Comparison of ENCODE assay signal across 30 cellular contexts in genomic region chr3:38840987-38841386, GRCh38. TPM values are rescaled to one million over a fixed set of nuclear protein-coding genes. Genes with fewer than 3 reads are reported as not detected.
A peak's percentile ranks its signal among the peaks of the same experiment; 100 is the strongest.
DNase-seq lines count a peak whose midpoint lies in the region; ATAC-seq, FAIRE-seq and TF ChIP-seq lines count a peak whose summit lies in the region.
"Had no signal": no experiment of that assay in that cellular context is flagged by ENCODE, and none has a peak within 500 bp of the region (broad histone marks: within the 10 kb centered on the region; RNA-seq: fewer than 3 reads in every experiment).

No MANE protein-coding gene starts in this region.

- H3K9me3 ChIP-seq in left ventricle myocardium inferior (replicated peaks) (no peaks in the 10 kb centered on the region), right atrium auricular region (no peaks in the 10 kb centered on the region), K562 (replicated peaks; ENCODE audit: control insufficient read depth, insufficient read depth, low read depth, low read length) (no peaks in the 10 kb centered on the region)
- H3K9me3 ChIP-seq: Peyer's patch, prostate gland, sigmoid colon, SJCRH30, testis had no signal

- H2AFZ ChIP-seq in K562 (ENCODE audit: low read depth, low read length), result no peak overlapping the region

- H3K36me3 ChIP-seq in left ventricle myocardium inferior (no peaks in the 10 kb centered on the region), right atrium auricular region (no peaks in the 10 kb centered on the region), K562 (ENCODE audit: control insufficient read depth, insufficient read depth, low read length) (no peaks in the 10 kb centered on the region)
- H3K36me3 ChIP-seq: Peyer's patch, prostate gland, sigmoid colon, SJCRH30 had no signal

- peak; percentile 72 to 73 for TF ChIP-seq RAD21 in K562 (CRISPR knock-in tag; conservative IDR thresholded peaks at IDR 0.05 in 1 of 2, IDR thresholded peaks at IDR 0.05 in 1 of 2)

- no peak overlapping the region for H3K4me2 ChIP-seq in K562 (ENCODE audit: insufficient read depth, low read length)

- BruUV-seq in K562 (replicated peaks; lab: Mats Ljungman, UMichigan), result no TSS peak

- no peak overlapping the region for H3K27ac ChIP-seq in left ventricle myocardium inferior (replicated peaks)
- H3K27ac ChIP-seq in right atrium auricular region, result no peak overlapping the region
- H3K27ac ChIP-seq in K562 (ENCODE audit: extremely low read depth, low read depth, low read length), result no peak overlapping the region
- H3K27ac ChIP-seq: Peyer's patch, prostate gland, sigmoid colon, SJCRH30, testis had no signal

- H3K27me3 ChIP-seq in left ventricle myocardium inferior (ENCODE audit: low read depth) (peaks cover 11% of the 10 kb centered on the region), right atrium auricular region (no peaks in the 10 kb centered on the region), K562 (ENCODE audit: control insufficient read depth in 2 of 2, insufficient read depth in 2 of 2, low read length in 2 of 2) (peaks cover 0 to 8% of the 10 kb centered on the region in 2 experiments; a peak in 3 of 5 replicates)
- H3K27me3 ChIP-seq: Peyer's patch, sigmoid colon, SJCRH30, testis had no signal

- WGBS in K562 (ENCODE audit: insufficient coverage, low coverage, missing lambda C conversion rate), result 0% methylated on average over 2 of the region's 2 CpGs

- TF ChIP-seq CTCF in left ventricle myocardium inferior (IDR thresholded peaks at IDR 0.05; ENCODE audit: borderline replicate concordance), result peak; percentile 31
- TF ChIP-seq CTCF in right atrium auricular region (IDR thresholded peaks at IDR 0.05), result peak in 1 of 2 donors; percentile 36
- peak; percentile 42 to 64 (median 47); a peak in 5 of 6 replicates for TF ChIP-seq CTCF in K562 (IDR thresholded peaks at IDR 0.05 in 2 of 3, conservative IDR thresholded peaks at IDR 0.05 in 1 of 3; ENCODE audit: insufficient read depth in 2 of 3, low read depth in 1 of 3, low read length in 3 of 3)

- H3K4me3 ChIP-seq in left ventricle myocardium inferior (no peak overlapping the region), right atrium auricular region (no peak overlapping the region), K562 (no peak overlapping the region)
- H3K4me3 ChIP-seq: Peyer's patch, prostate gland, sigmoid colon, SJCRH30, testis had no signal

- no peak overlapping the region for H3K9ac ChIP-seq in K562 (ENCODE audit: insufficient read depth in 1 of 2, low read depth in 2 of 2, low read length in 2 of 2)

- H3K4me1 ChIP-seq in left ventricle myocardium inferior (peaks cover under 1% of the 10 kb centered on the region), right atrium auricular region (no peaks in the 10 kb centered on the region), K562 (replicated peaks in 1 of 2; ENCODE audit: control insufficient read depth in 2 of 2, insufficient read depth in 2 of 2, low read length in 2 of 2) (no peaks in the 10 kb centered on the region)
- H3K4me1 ChIP-seq: Peyer's patch, prostate gland, sigmoid colon, testis had no signal

- no peak for TF ChIP-seq EP300 in K562 (IDR thresholded peaks at IDR 0.05; ENCODE audit: low read length)

- no peak for TF ChIP-seq POLR2A in K562 (conservative IDR thresholded peaks at IDR 0.05)

- in situ Hi-C loops in K562 (cut with MboI), result loop anchor here (5.0 kb wide), 1 partner anchor 194 kb away; the partner anchor contains the start of gene SCN5A

- intact Hi-C loops in left ventricle myocardium inferior (cut with micrococcal nuclease) (loop anchor here (10.0 kb wide), 1 partner anchor 316 kb away; no protein-coding TSS in a partner anchor), K562 (cut with micrococcal nuclease) (loop anchor here (5.0 to 10.0 kb wide), 4 partner anchors 184 to 346 kb away; partner anchors contain the start of gene EXOG)

- ATAC-seq in K562, result peak; percentile 75; the same call in 2 of the 3 replicates
- no peak for ATAC-seq in HG03097 (IDR thresholded peaks at IDR 0.05; ENCODE audit: low FRiP score, unreplicated experiment)
- ATAC-seq: left lobe of liver had no signal

- H3K9me1 ChIP-seq in K562 (ENCODE audit: control insufficient read depth, insufficient read depth, low read length), result no peaks in the 10 kb centered on the region

- CTCF ChIA-PET in K562 (lab: Yijun Ruan, JAX; ENCODE audit: low intra/inter-chr PET ratio), result interaction anchor here (0.8 kb wide), 1 partner anchor 194 kb away, joined by 3 read pairs; no protein-coding TSS in a partner anchor

- FAIRE-seq in K562 (lab: Jason Lieb, UNC), result peak; percentile 54
- FAIRE-seq: GM18507 had no signal

- H3K79me2 ChIP-seq in K562 (ENCODE audit: control insufficient read depth, insufficient read depth, low read length), result no peaks in the 10 kb centered on the region

- H4K20me1 ChIP-seq in K562 (replicated peaks; ENCODE audit: control insufficient read depth, insufficient read depth, low read length), result no peaks in the 10 kb centered on the region

- DNase-seq in left ventricle myocardium inferior, result no peak
- no peak for DNase-seq in right atrium auricular region (ENCODE audit: low spot score)
- DNase-seq in K562 (ENCODE audit: extremely low read depth in 1 of 4, low spot score in 3 of 4), result peak in 2 of 4 experiments; percentile 34 to 35
- peak; percentile 11 for DNase-seq in fibroblast of peridontal ligament (ENCODE audit: extremely low read depth)
- DNase-seq in stimulated activated CD4-positive, alpha-beta T cell treated with anti-CD3 and anti-CD28 coated beads, Interleukin-4, amount 100 ng/mL, for 4 hours, result no peak
- no peak for DNase-seq in NCI-H2227 (lab: John Stamatoyannopoulos, UW; ENCODE audit: unreplicated experiment)
- DNase-seq in UCSD-AML1 (lab: John Stamatoyannopoulos, UW; ENCODE audit: unreplicated experiment), result no peak
- DNase-seq: 8988T; activated CD4-positive, alpha-beta T cell treated with anti-CD3 and anti-CD28 coated beads for 4 hours; activated gamma-delta T cell treated with Interleukin-2 at 50 U/mL for 16 hours; activated T-cell treated with anti-CD3 and anti-CD28 coated beads, Interleukin-2, amount 50 U/mL, for 1 hour; CD4-positive, CD25-positive, alpha-beta regulatory T cell; DND-41; hippocampal formation; mesendoderm; NCI-H1092; NCI-H1694 treated with DMSO at 0.1 percent for 48 hours; NCI-H2171; Peyer's patch; sigmoid colon; SJCRH30; stimulated activated naive CD4-positive, alpha-beta T cell treated with Interleukin-2 at 50 U/mL for 16 hours; testis had no signal

- POLR2A ChIA-PET in K562 (lab: Yijun Ruan, JAX), result no interaction called here

TF ChIP-seq in K562, 482 proteins besides CTCF, POLR2A, EP300 and RAD21 (continues in another document):
- TF ChIP-seq, protein P1, sequence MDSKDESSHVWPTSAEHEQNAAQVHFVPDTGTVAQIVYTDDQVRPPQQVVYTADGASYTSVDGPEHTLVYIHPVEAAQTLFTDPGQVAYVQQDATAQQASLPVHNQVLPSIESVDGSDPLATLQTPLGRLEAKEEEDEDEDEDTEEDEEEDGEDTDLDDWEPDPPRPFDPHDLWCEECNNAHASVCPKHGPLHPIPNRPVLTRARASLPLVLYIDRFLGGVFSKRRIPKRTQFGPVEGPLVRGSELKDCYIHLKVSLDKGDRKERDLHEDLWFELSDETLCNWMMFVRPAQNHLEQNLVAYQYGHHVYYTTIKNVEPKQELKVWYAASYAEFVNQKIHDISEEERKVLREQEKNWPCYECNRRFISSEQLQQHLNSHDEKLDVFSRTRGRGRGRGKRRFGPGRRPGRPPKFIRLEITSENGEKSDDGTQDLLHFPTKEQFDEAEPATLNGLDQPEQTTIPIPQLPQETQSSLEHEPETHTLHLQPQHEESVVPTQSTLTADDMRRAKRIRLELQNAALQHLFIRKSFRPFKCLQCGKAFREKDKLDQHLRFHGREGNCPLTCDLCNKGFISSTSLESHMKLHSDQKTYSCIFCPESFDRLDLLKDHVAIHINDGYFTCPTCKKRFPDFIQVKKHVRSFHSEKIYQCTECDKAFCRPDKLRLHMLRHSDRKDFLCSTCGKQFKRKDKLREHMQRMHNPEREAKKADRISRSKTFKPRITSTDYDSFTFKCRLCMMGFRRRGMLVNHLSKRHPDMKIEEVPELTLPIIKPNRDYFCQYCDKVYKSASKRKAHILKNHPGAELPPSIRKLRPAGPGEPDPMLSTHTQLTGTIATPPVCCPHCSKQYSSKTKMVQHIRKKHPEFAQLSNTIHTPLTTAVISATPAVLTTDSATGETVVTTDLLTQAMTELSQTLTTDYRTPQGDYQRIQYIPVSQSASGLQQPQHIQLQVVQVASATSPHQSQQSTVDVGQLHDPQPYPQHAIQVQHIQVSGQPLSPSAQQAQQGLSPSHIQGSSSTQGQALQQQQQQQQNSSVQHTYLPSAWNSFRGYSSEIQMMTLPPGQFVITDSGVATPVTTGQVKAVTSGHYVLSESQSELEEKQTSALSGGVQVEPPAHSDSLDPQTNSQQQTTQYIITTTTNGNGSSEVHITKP (IDR thresholded peaks at IDR 0.05; ENCODE audit: partially characterized antibody), result peak; percentile 52
- TF ChIP-seq SMC3 (conservative IDR thresholded peaks at IDR 0.05; ENCODE audit: insufficient read depth, low read depth, low read length) (0 out of 2 replicates have a peak, but pooled peaks have one; percentile 4), RBBP5 (IDR thresholded peaks at IDR 0.05; ENCODE audit: borderline replicate concordance, insufficient read depth, low read length, poor library complexity, severe bottlenecking) (no peak), GABPB1 (CRISPR knock-in tag; IDR thresholded peaks at IDR 0.05) (no peak), SIX5 (IDR thresholded peaks at IDR 0.05; ENCODE audit: borderline replicate concordance in 1 of 2, insufficient read depth in 1 of 2, low read depth in 1 of 2, low read length in 2 of 2) (no peak)

RNA-seq across cellular contexts. Expression of gene SCN10A, which starts 25.0 kb away (rescaled TPM):
- total RNA-seq in left ventricle myocardium inferior (0.19 TPM), right atrium auricular region (under 1 TPM in 1 of 2 donors, not detected in 1; 0.90 TPM), K562 (2014; rRNA removed) (not detected in 2 replicates), K562 (2014; rRNA removed; fragmentation: Illumina TruSeq; extraction: Trizol) (not detected in 2 replicates), K562 (2015; rRNA removed; fragmentation: Illumina TruSeq; extraction: Trizol) (not detected in 2 replicates), K562 (2021) (not detected in 2 replicates)
- total RNA-seq in K562 (2011; cell fraction: chromatin; rRNA removed; ENCODE audit: low replicate concordance), result not detected in 2 replicates
- total RNA-seq in K562 (2011; cell fraction: nucleolus; rRNA removed), result not detected in 2 replicates
- not detected in 2 replicates for total RNA-seq in K562 (2011; cell fraction: nucleoplasm; rRNA removed)
- polyA plus RNA-seq in K562 (2011; rRNA removed) (not detected in 2 replicates), K562 (2014; fragmentation: Illumina TruSeq; extraction: Trizol) (not detected in 2 replicates), K562 (2014; fragmentation: Nextera tagmentation; extraction: Ambion mirVana) (not detected), K562 (2014; rRNA removed) (not detected in 2 replicates)
- polyA plus RNA-seq in K562 (2011; cell fraction: cytosol; rRNA removed), result not detected in 2 replicates
- polyA plus RNA-seq in K562 (2011; cell fraction: nucleus; rRNA removed), result not detected in 2 replicates
- not detected in 2 replicates for polyA plus RNA-seq in K562 (2012)
- not detected in 2 replicates for polyA minus RNA-seq in K562 (2011; rRNA and poly(A)+ RNA removed)
- not detected in 2 replicates for polyA minus RNA-seq in K562 (2011; cell fraction: cytosol; rRNA and poly(A)+ RNA removed)
- polyA minus RNA-seq in K562 (2011; cell fraction: nucleus; rRNA and poly(A)+ RNA removed), result not detected in 2 replicates
- total RNA-seq: activated CD8-positive, alpha-beta memory T cell treated with anti-CD3 and anti-CD28 coated beads for 36 hours; CD4-positive, CD25-positive, alpha-beta regulatory T cell; epithelial cell of proximal tubule; left lobe of liver; Peyer's patch; prostate gland; sigmoid colon; SJCRH30; urinary bladder had no signal
- polyA plus RNA-seq: CD4-positive, CD25-positive, alpha-beta regulatory T cell; sigmoid colon; urinary bladder had no signal
